ENCODE assay signal across 19 cellular contexts in the genomic region with DNA sequence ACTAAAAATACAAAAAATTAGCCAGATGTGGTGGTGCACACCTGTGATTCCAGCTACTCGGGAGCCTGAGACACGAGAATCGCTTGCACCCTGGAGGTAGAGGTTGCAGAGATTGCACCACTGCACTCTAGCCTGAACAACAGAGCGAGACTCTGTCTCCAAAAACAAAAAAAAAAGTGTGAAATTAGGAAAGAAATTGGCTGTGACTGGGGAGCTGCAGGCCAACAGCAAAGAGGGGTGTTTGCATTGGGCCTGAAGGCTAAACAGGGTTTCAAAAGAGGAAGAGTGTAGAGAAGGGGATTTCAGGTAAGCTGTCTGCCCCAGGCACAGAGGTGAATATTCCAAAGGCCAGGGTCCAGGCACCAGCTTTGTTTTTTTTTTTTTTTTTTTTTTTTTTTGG. TPM values are rescaled to one million over a fixed set of nuclear protein-coding genes. Genes with fewer than 3 reads are reported as not detected.
"Had no signal": no experiment of that assay in that cellular context is flagged by ENCODE, and none has a peak within 500 bp of the region (broad histone marks: within the 10 kb centered on the region; RNA-seq: fewer than 3 reads in every experiment).

No MANE protein-coding gene starts in this region.

- H3K27ac Mint-ChIP-seq: naive thymus-derived CD8-positive, alpha-beta T cell; stimulated activated effector memory CD8-positive, alpha-beta T cell treated with anti-CD3 and anti-CD28 coated beads, Interleukin-12 subunit alpha, Interleukin-12 subunit beta, amount 100 ng/mL, for 72 hours; stimulated activated naive CD8-positive, alpha-beta T cell treated with anti-CD3 and anti-CD28 coated beads, Interleukin-15, Interleukin-2, amounts not matched to agents 100 ng/mL and 50 ng/mL, for 24 hours had no signal

- DNase-seq: cortex of kidney; dorsolateral prefrontal cortex; effector CD8-positive, alpha-beta T cell; heart left ventricle; hippocampal formation; left colon; mammary epithelial cell; mucosa of descending colon; naive thymus-derived CD8-positive, alpha-beta T cell; right cardiac atrium; stimulated activated CD4-positive, alpha-beta T cell treated with anti-CD3 and anti-CD28 coated beads, Interleukin-4, amount 100 ng/mL, for 1 hour; stimulated activated CD8-positive, alpha-beta memory T cell treated with anti-CD3 and anti-CD28 coated beads, Interleukin-4, amount 100 ng/mL, for 48 hours; upper lobe of left lung had no signal

- H3K9me3 ChIP-seq: mucosa of descending colon, neutrophil, tibial artery, vagina had no signal

- ATAC-seq: heart left ventricle; left colon; mucosa of descending colon; naive thymus-derived CD8-positive, alpha-beta T cell; right cardiac atrium; stimulated activated effector memory CD8-positive, alpha-beta T cell treated with anti-CD3 and anti-CD28 coated beads, Interleukin-12 subunit alpha, Interleukin-12 subunit beta, amount 100 ng/mL, for 72 hours had no signal

- H3K4me1 ChIP-seq: vagina had no signal

- H3K4me3 Mint-ChIP-seq: naive thymus-derived CD8-positive, alpha-beta T cell; stimulated activated effector memory CD8-positive, alpha-beta T cell treated with anti-CD3 and anti-CD28 coated beads, Interleukin-12 subunit alpha, Interleukin-12 subunit beta, amount 100 ng/mL, for 72 hours; stimulated activated naive CD8-positive, alpha-beta T cell treated with anti-CD3 and anti-CD28 coated beads, Interleukin-15, Interleukin-2, amounts not matched to agents 100 ng/mL and 50 ng/mL, for 24 hours had no signal

- H3K27ac ChIP-seq: dorsolateral prefrontal cortex, heart left ventricle, neutrophil, tibial artery, upper lobe of left lung, vagina had no signal

- H3K27me3 ChIP-seq: dorsolateral prefrontal cortex, heart left ventricle, neutrophil, tibial artery, upper lobe of left lung, vagina had no signal

- H3K36me3 Mint-ChIP-seq: stimulated activated effector memory CD8-positive, alpha-beta T cell treated with anti-CD3 and anti-CD28 coated beads, Interleukin-12 subunit alpha, Interleukin-12 subunit beta, amount 100 ng/mL, for 72 hours had no signal

- H3K36me3 ChIP-seq: neutrophil, upper lobe of left lung, vagina had no signal

- H3K4me3 ChIP-seq: dorsolateral prefrontal cortex, heart left ventricle, mucosa of descending colon, tibial artery, upper lobe of left lung, vagina had no signal

- FAIRE-seq: frontal cortex had no signal

- H3K4me1 Mint-ChIP-seq: naive thymus-derived CD8-positive, alpha-beta T cell had no signal

RNA-seq across cellular contexts. Expression of a gene that starts 48.2 kb away (rescaled TPM):
- total RNA-seq: naive thymus-derived CD8-positive, alpha-beta T cell had no signal
- polyA plus RNA-seq: naive thymus-derived CD8-positive, alpha-beta T cell had no signal
